In the genomic region with DNA sequence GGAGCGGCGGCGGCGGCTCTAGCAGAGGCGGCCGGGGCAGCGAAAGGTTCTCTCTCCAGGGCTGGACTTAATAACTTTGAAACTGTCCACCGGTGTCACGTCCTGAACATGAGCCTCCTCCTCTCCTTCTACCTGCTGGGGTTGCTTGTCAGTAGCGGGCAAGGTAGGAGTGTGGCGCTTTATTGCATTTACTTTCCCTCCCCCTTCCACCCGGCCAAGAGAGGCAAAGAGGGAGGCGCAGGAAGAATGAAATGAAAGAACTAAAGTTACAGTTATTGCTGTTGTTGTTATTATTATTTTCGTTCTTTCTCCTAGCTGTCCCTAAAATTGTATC, we compare ENCODE assay signal across 8 cellular contexts. TPM values are rescaled to one million over a fixed set of nuclear protein-coding genes. Genes with fewer than 3 reads are reported as not detected.
DNase-seq lines count a peak whose midpoint lies in the region; TF ChIP-seq lines count a peak whose summit lies in the region.

No MANE protein-coding gene starts in this region.

- TF ChIP-seq CTCF in A673 (conservative IDR thresholded peaks at IDR 0.05; ENCODE audit: low read depth, low read length) (no peak), brain microvascular endothelial cell (IDR thresholded peaks at IDR 0.05; ENCODE audit: low read depth, low read length, missing control alignments) (no peak), mesothelial cell of epicardium (IDR thresholded peaks at IDR 0.05; ENCODE audit: unreplicated experiment) (no peak)

- H3K27me3 Mint-ChIP-seq in mesothelial cell of epicardium (ENCODE audit: low read depth): peaks cover 33% of the 10 kb centered on the region

- H3K27me3 ChIP-seq in A673 (replicated peaks; ENCODE audit: insufficient read depth, low read depth, low read length, poor library complexity) (no peaks in the 10 kb centered on the region), H7 (ENCODE audit: control insufficient read depth, insufficient read depth, low read length) (peaks cover 30% of the 10 kb centered on the region), brain microvascular endothelial cell (replicated peaks) (peaks cover 4% of the 10 kb centered on the region)

- H3K4me1 ChIP-seq in A673 (ENCODE audit: insufficient read depth, low read length, poor library complexity, severe bottlenecking): peaks cover 15% of the 10 kb centered on the region

- DNase-seq in A673 (ENCODE audit: low spot score) (no peak), H7 (no peak), brain microvascular endothelial cell (no peak), mesothelial cell of epicardium (ENCODE audit: low spot score in 2 of 2, unreplicated experiment in 2 of 2) (no peak), medulla oblongata (ENCODE audit: extremely low spot score) (no peak), dedifferentiated amniotic fluid mesenchymal stem cell (ENCODE audit: extremely low spot score) (no peak), NCI-H446 (lab: John Stamatoyannopoulos, UW) (no peak), NCI-H446 treated with DMSO at 0.1 percent for 48 hours (lab: John Stamatoyannopoulos, UW) (no peak)

- H3K9me3 Mint-ChIP-seq in mesothelial cell of epicardium: no peaks in the 10 kb centered on the region

- H3K27ac ChIP-seq in A673 (ENCODE audit: low read depth, low read length, poor library complexity, severe bottlenecking): peak overlapping the region; percentile 6
- no peak overlapping the region for H3K27ac ChIP-seq in brain microvascular endothelial cell

- no TSS peak for BruUV-seq in A673 (replicated peaks; lab: Mats Ljungman, UMichigan)

- H3K4me3 Mint-ChIP-seq in mesothelial cell of epicardium: peak overlapping the region; percentile 82

- in situ Hi-C loops in brain microvascular endothelial cell (cut with HindIII; ENCODE audit: low pct_ligation_motif_present, low sequenced_read_pairs): no loop called here

- H3K36me3 ChIP-seq in A673 (ENCODE audit: insufficient read depth, low read length, poor library complexity, severe bottlenecking) (no peaks in the 10 kb centered on the region), H7 (replicated peaks; ENCODE audit: control insufficient read depth, insufficient read depth, low read length) (no peaks in the 10 kb centered on the region), brain microvascular endothelial cell (replicated peaks) (no peaks in the 10 kb centered on the region)

- POLR2A ChIA-PET in A673 (lab: Charles Lee; ENCODE audit: low non-redundant PET): interaction anchor here (0.7 to 0.9 kb wide), 2 partner anchors 18 to 238 kb away, joined by 3 to 5 read pairs; no protein-coding TSS in a partner anchor

- H3K36me3 Mint-ChIP-seq in mesothelial cell of epicardium: no peaks in the 10 kb centered on the region

- H3K4me3 ChIP-seq in A673 (ENCODE audit: low read depth, low read length, poor library complexity, severe bottlenecking) (peak overlapping the region; percentile 84), H7 (ENCODE audit: insufficient read depth, low read depth, low read length) (peak overlapping the region; percentile 48), brain microvascular endothelial cell (ENCODE audit: low read depth, low read length) (peak overlapping the region; percentile 72)

- H3K9me3 ChIP-seq in A673 (ENCODE audit: low read depth, low read length, poor library complexity, severe bottlenecking): no peaks in the 10 kb centered on the region

- peak overlapping the region; percentile 55 for H3K27ac Mint-ChIP-seq in mesothelial cell of epicardium

- intact Hi-C loops in A673 (cut with micrococcal nuclease; ENCODE audit: unreplicated experiment): loop anchor here (2.0 kb wide), 1 partner anchor 234 kb away; no protein-coding TSS in a partner anchor

- H3K4me1 Mint-ChIP-seq in mesothelial cell of epicardium: peaks cover 39% of the 10 kb centered on the region

- CTCF ChIA-PET in A673 (lab: Charles Lee): interaction anchor here (0.7 kb wide), 1 partner anchor 8 kb away, joined by 7 read pairs; no protein-coding TSS in a partner anchor

RNA-seq across cellular contexts. Expression of a gene that starts 0.2 kb away (rescaled TPM):
- total RNA-seq in A673 (2021) (36.0 and 38.2 TPM in 2 replicates), mesothelial cell of epicardium (31.3 to 34.0 TPM (median 33.8 TPM) in 3 replicates)
- total RNA-seq in H7 (2014; rRNA removed; shearing (Covaris generic)): 0.30 and 0.48 TPM in 2 replicates

Comparison
In these comparisons a context has a peak if more than half of its experiments do, and no peak if none do; other contexts are left out.
1. RNA of a gene that starts 0.2 kb away (total RNA-seq): 36.0 to 38.2 TPM in A673 and 31.3 to 34.0 TPM in mesothelial cell of epicardium; 0.30 to 0.48 TPM in H7; every median in the first group is over 10 times any median in the second.
2. Peak in every context shown above with its lines, with median percentiles within 50 percentile points of each other: H3K4me3 ChIP-seq.